33 cellular contexts compared by ENCODE assay signal in genomic region chr3:128709038-128709437, GRCh38.
"Had no signal": no experiment of that assay in that cellular context is flagged by ENCODE, and none has a peak within 500 bp of the region (broad histone marks: within the 10 kb centered on the region; RNA-seq: fewer than 3 reads in every experiment).

No MANE protein-coding gene starts in this region.

- H3K27ac ChIP-seq: adrenal gland, body of pancreas, cardiac muscle cell, colonic mucosa, neutrophil, sigmoid colon, stomach, transverse colon, vagina, WERI-Rb-1 had no signal

- H3K27me3 ChIP-seq: adrenal gland, body of pancreas, cardiac muscle cell, colonic mucosa, neutrophil, sigmoid colon, transverse colon, vagina had no signal

- H3K9me3 ChIP-seq: adrenal gland, body of pancreas, colonic mucosa, mucosa of descending colon, neutrophil, sigmoid colon, stomach, transverse colon, vagina had no signal

- H3K4me3 ChIP-seq: adrenal gland, body of pancreas, cardiac muscle cell, colonic mucosa, mucosa of descending colon, sigmoid colon, smooth muscle cell, stomach, transverse colon, vagina had no signal

- H3K4me1 ChIP-seq: adrenal gland, body of pancreas, colonic mucosa, sigmoid colon, transverse colon, vagina had no signal

- H3K36me3 ChIP-seq: adrenal gland, cardiac muscle cell, colonic mucosa, neutrophil, sigmoid colon, stomach, transverse colon, vagina, WERI-Rb-1 had no signal

- H3K4me2 ChIP-seq: smooth muscle cell had no signal

- DNase-seq: activated CD4-positive, alpha-beta T cell treated with anti-CD3 and anti-CD28 coated beads for 48 hours; activated CD4-positive, alpha-beta T cell treated with anti-CD3 and anti-CD28 coated beads, Interleukin-2, amount 50 U/mL, for 48 hours; activated CD8-positive, alpha-beta memory T cell treated with anti-CD3 and anti-CD28 coated beads for 24 hours; activated effector memory CD4-positive, alpha-beta T cell treated with Interleukin-2 at 50 U/mL for 16 hours; activated naive CD4-positive, alpha-beta T cell treated with Interleukin-2 at 50 U/mL for 16 hours; activated naive CD8-positive, alpha-beta T cell treated with anti-CD3 and anti-CD28 coated beads for 36 hours; adrenal gland; aorta; body of pancreas; cerebellar nuclear complex; colonic mucosa; effector CD8-positive, alpha-beta T cell; hippocampal formation; kidney; left colon; mucosa of descending colon; nephron progenitor cell; retina; sigmoid colon; stimulated activated CD4-positive, alpha-beta T cell treated with anti-CD3 and anti-CD28 coated beads, Interleukin-1b, Interleukin-23, amount 100 ng/mL, for 48 hours; stimulated activated CD4-positive, alpha-beta T cell treated with anti-CD3 and anti-CD28 coated beads, Interleukin-4, amount 100 ng/mL, for 4 hours; stimulated activated CD8-positive, alpha-beta memory T cell treated with anti-CD3 and anti-CD28 coated beads, Interleukin-4, amount 100 ng/mL, for 48 hours; stimulated activated naive B cell treated with anti-CD40 and anti-IgM and Interleukin-4, amounts not matched to agents 10 μg/mL and 1 μg/mL and 100 μg/mL, for 72 hours; stomach; SW 1271; T-helper 9 cell; transverse colon; WERI-Rb-1 had no signal

- ATAC-seq: activated CD4-positive, CD25-positive, alpha-beta regulatory T cell treated with anti-CD3 and anti-CD28 coated beads, Interleukin-2, amount 50 U/mL, for 24 hours; body of pancreas; left colon; mucosa of descending colon; stimulated activated naive B cell treated with anti-CD40 and anti-IgM and Interleukin-4, amounts not matched to agents 10 μg/mL and 1 μg/mL and 100 μg/mL, for 72 hours had no signal
